Comparison of ENCODE assay signal across 8 cellular contexts in genomic region chr7:138460649-138461607, GRCh38. TPM values are rescaled to one million over a fixed set of nuclear protein-coding genes. Genes with fewer than 3 reads are reported as not detected.
A peak's percentile ranks its signal among the peaks of the same experiment; 100 is the strongest.
DNase-seq lines count a peak whose midpoint lies in the region; TF ChIP-seq lines count a peak whose summit lies in the region.

No MANE protein-coding gene starts in this region.

- H3K4me3 Mint-ChIP-seq in HFFc6: peak overlapping the region; percentile 96

- H3K9ac ChIP-seq in iPS-15b (ENCODE audit: low read depth, low read length) (peak overlapping the region; percentile 91), skeletal muscle satellite cell (ENCODE audit: low read depth, low read length) (peak overlapping the region; percentile 89)

- DNase-seq in HFFc6: peak; percentile 38
- DNase-seq in NAMALWA (ENCODE audit: low spot score): peak; percentile 81
- DNase-seq in T-helper 22 cell (ENCODE audit: low read depth): peak; percentile 45
- peak; percentile 76 for DNase-seq in astrocyte of the hippocampus (ENCODE audit: low read depth, low spot score)
- DNase-seq in GF-D8 (lab: John Stamatoyannopoulos, UW): no peak

- no peaks in the 10 kb centered on the region for H3K9me3 Mint-ChIP-seq in HFFc6

- H3K36me3 Mint-ChIP-seq in HFFc6 (ENCODE audit: low read depth): peaks cover 5% of the 10 kb centered on the region; the same call in 1 of the 2 replicates

- no peaks in the 10 kb centered on the region; the same call in 1 of the 2 replicates for H3K27me3 Mint-ChIP-seq in HFFc6 (ENCODE audit: insufficient read depth)

- H3K4me1 Mint-ChIP-seq in HFFc6 (ENCODE audit: low read depth): peaks cover 31% of the 10 kb centered on the region

- H3K4me1 ChIP-seq in iPS-15b (ENCODE audit: control insufficient read depth, insufficient read depth, low read length): peaks cover 9% of the 10 kb centered on the region
- H3K4me1 ChIP-seq in skeletal muscle satellite cell (ENCODE audit: control insufficient read depth, insufficient read depth, low read length): peaks cover 4% of the 10 kb centered on the region

- H3K27me3 ChIP-seq in iPS-15b (ENCODE audit: control insufficient read depth, insufficient read depth, low read length) (no peaks in the 10 kb centered on the region), skeletal muscle satellite cell (ENCODE audit: control insufficient read depth, insufficient read depth, low read length) (no peaks in the 10 kb centered on the region)

- H3K9me3 ChIP-seq in iPS-15b (ENCODE audit: control insufficient read depth, insufficient read depth, low read length) (no peaks in the 10 kb centered on the region), skeletal muscle satellite cell (replicated peaks; ENCODE audit: low read length) (no peaks in the 10 kb centered on the region)

- H3K4me2 ChIP-seq in skeletal muscle satellite cell (ENCODE audit: low read length): peak overlapping the region; percentile 78

- H3K36me3 ChIP-seq in iPS-15b (ENCODE audit: control insufficient read depth, insufficient read depth, low read length) (no peaks in the 10 kb centered on the region), skeletal muscle satellite cell (ENCODE audit: insufficient read depth, low read length) (no peaks in the 10 kb centered on the region)

- peak overlapping the region; percentile 78 for H3K27ac Mint-ChIP-seq in HFFc6

- TF ChIP-seq CTCF in GM12875 (IDR thresholded peaks at IDR 0.05; ENCODE audit: borderline replicate concordance, insufficient read depth, low read depth, low read length) (0 out of 2 replicates have a peak, but pooled peaks have one; percentile 11), HFFc6 (IDR thresholded peaks at IDR 0.05) (peak; percentile 39)

- H3K4me3 ChIP-seq in GM12875 (ENCODE audit: low read depth, low read length) (peak overlapping the region; percentile 96), iPS-15b (ENCODE audit: low read depth, low read length) (peak overlapping the region; percentile 98), skeletal muscle satellite cell (ENCODE audit: low read length) (peak overlapping the region; percentile 82)

RNA-seq across cellular contexts. Expression of gene TRIM24, which starts 0.9 kb away (rescaled TPM):
- 10 to 100 TPM in 3 of 6 experiments, 1 to 10 TPM in 3; 7.9 to 11.2 (median 9.9) TPM for total RNA-seq in HFFc6 (2021; fragmentation: NEBNext Ultra II Directional; extraction: Animal tissue kit (Norgen Biotek cat#: 25700))
- total RNA-seq in skeletal muscle satellite cell (2012; rRNA removed): 5.7 and 5.8 TPM in 2 replicates
